In genomic region chr6:22041797-22042489, GRCh38 we compare ENCODE assay signal across 15 cellular contexts.
A peak's percentile ranks its signal among the peaks of the same experiment; 100 is the strongest.
DNase-seq lines count a peak whose midpoint lies in the region; ATAC-seq and TF ChIP-seq lines count a peak whose summit lies in the region.
"Had no signal": no experiment of that assay in that cellular context is flagged by ENCODE, and none has a peak within 500 bp of the region (broad histone marks: within the 10 kb centered on the region; RNA-seq: fewer than 3 reads in every experiment).

No MANE protein-coding gene starts in this region.

- H3K27ac ChIP-seq in brain microvascular endothelial cell = no peak overlapping the region
- no peak overlapping the region for H3K27ac ChIP-seq in CD4-positive, alpha-beta T cell (ENCODE audit: low read depth, low read length)
- H3K27ac ChIP-seq: SJSA1 had no signal

- H3K9me3 Mint-ChIP-seq in HFFc6 (peaks cover 11% of the 10 kb centered on the region), endothelial cell (ENCODE audit: unreplicated experiment) (no peaks in the 10 kb centered on the region)
- peaks cover 9% of the 10 kb centered on the region for H3K9me3 Mint-ChIP-seq in CD4-positive, alpha-beta T cell

- no peaks in the 10 kb centered on the region for H3K9me3 ChIP-seq in CD4-positive, alpha-beta T cell (ENCODE audit: control insufficient read depth, low read length)
- H3K9me3 ChIP-seq: SJSA1 had no signal

- H3K27me3 Mint-ChIP-seq in HFFc6 (ENCODE audit: insufficient read depth) (no peaks in the 10 kb centered on the region; the same call in 1 of the 2 replicates), endothelial cell (ENCODE audit: unreplicated experiment) (peaks cover 1% of the 10 kb centered on the region)
- H3K27me3 Mint-ChIP-seq in CD4-positive, alpha-beta T cell = no peaks in the 10 kb centered on the region

- ATAC-seq in HG03439 (IDR thresholded peaks at IDR 0.05; ENCODE audit: unreplicated experiment) (no peak), HG02870 (IDR thresholded peaks at IDR 0.05; ENCODE audit: unreplicated experiment) (no peak)
- no peak for ATAC-seq in CD4-positive, alpha-beta T cell (ENCODE audit: poor library complexity)

- H3K4me3 Mint-ChIP-seq in HFFc6 = no peak overlapping the region
- no peak overlapping the region for H3K4me3 Mint-ChIP-seq in endothelial cell (ENCODE audit: unreplicated experiment)
- no peak overlapping the region for H3K4me3 Mint-ChIP-seq in CD4-positive, alpha-beta T cell
- H3K4me3 Mint-ChIP-seq: activated naive CD8-positive, alpha-beta T cell treated with anti-CD3 and anti-CD28 coated beads for 36 hours had no signal

- H3K4me3 ChIP-seq in AG04449 (ENCODE audit: low read depth, low read length) (no peak overlapping the region), brain microvascular endothelial cell (ENCODE audit: low read depth, low read length) (no peak overlapping the region)
- H3K4me3 ChIP-seq: heart left ventricle, SJSA1 had no signal

- H3K36me3 Mint-ChIP-seq in HFFc6 (ENCODE audit: low read depth) (0 out of 2 replicates have a peak, but pooled peaks cover 8% of the 10 kb centered on the region), endothelial cell (ENCODE audit: low read depth, unreplicated experiment) (peaks cover 34% of the 10 kb centered on the region)
- H3K36me3 Mint-ChIP-seq in CD4-positive, alpha-beta T cell (ENCODE audit: low read depth) = no peaks in the 10 kb centered on the region
- H3K36me3 Mint-ChIP-seq: activated naive CD8-positive, alpha-beta T cell treated with anti-CD3 and anti-CD28 coated beads for 36 hours had no signal

- H3K27ac Mint-ChIP-seq in HFFc6 (peak overlapping the region; percentile 58), endothelial cell (ENCODE audit: unreplicated experiment) (no peak overlapping the region)
- no peak overlapping the region for H3K27ac Mint-ChIP-seq in CD4-positive, alpha-beta T cell
- H3K27ac Mint-ChIP-seq: activated naive CD8-positive, alpha-beta T cell treated with anti-CD3 and anti-CD28 coated beads for 36 hours had no signal

- H3K4me1 Mint-ChIP-seq in HFFc6 (ENCODE audit: low read depth) (0 out of 2 replicates have a peak, but pooled peaks cover 10% of the 10 kb centered on the region), endothelial cell (ENCODE audit: unreplicated experiment) (peaks cover 9% of the 10 kb centered on the region)
- H3K4me1 Mint-ChIP-seq in CD4-positive, alpha-beta T cell (ENCODE audit: low read depth) = peaks cover 7% of the 10 kb centered on the region

- CTCF ChIA-PET in AG04449 (lab: Yijun Ruan, JAX) = interaction anchor here (0.7 to 1.4 kb wide), 2 partner anchors 117 to 444 kb away, joined by 3 read pairs; no protein-coding TSS in a partner anchor
- CTCF ChIA-PET in CD4-positive, alpha-beta T cell (lab: Charles Lee) = no interaction called here

- TF ChIP-seq CTCF in AG04449 (IDR thresholded peaks at IDR 0.05; ENCODE audit: insufficient read depth, low read length, missing control alignments) = no peak
- no peak for TF ChIP-seq CTCF in HFFc6 (IDR thresholded peaks at IDR 0.05)
- no peak for TF ChIP-seq CTCF in brain microvascular endothelial cell (IDR thresholded peaks at IDR 0.05; ENCODE audit: low read depth, low read length, missing control alignments)
- TF ChIP-seq CTCF in endothelial cell (IDR thresholded peaks at IDR 0.05; ENCODE audit: unreplicated experiment) = no peak
- no peak for TF ChIP-seq CTCF in CD4-positive, alpha-beta T cell (IDR thresholded peaks at IDR 0.05)

- POLR2A ChIA-PET in AG04449 (lab: Yijun Ruan, JAX) = interaction anchor here (0.6 to 0.7 kb wide), 2 partner anchors 63 to 326 kb away, joined by 4 read pairs; no protein-coding TSS in a partner anchor
- POLR2A ChIA-PET in CD4-positive, alpha-beta T cell (lab: Charles Lee) = no interaction called here

- intact Hi-C loops in CD4-positive, alpha-beta T cell (cut with DNase I, micrococcal nuclease) = no loop called here

- in situ Hi-C loops in brain microvascular endothelial cell (cut with HindIII; ENCODE audit: low pct_ligation_motif_present, low sequenced_read_pairs) = no loop called here

- H3K36me3 ChIP-seq in brain microvascular endothelial cell (replicated peaks) = no peaks in the 10 kb centered on the region
- H3K36me3 ChIP-seq: heart left ventricle, SJSA1 had no signal

- no peaks in the 10 kb centered on the region for H3K27me3 ChIP-seq in brain microvascular endothelial cell (replicated peaks)
- no peaks in the 10 kb centered on the region for H3K27me3 ChIP-seq in CD4-positive, alpha-beta T cell (ENCODE audit: control insufficient read depth, insufficient read depth, low read length)
- H3K27me3 ChIP-seq: heart left ventricle, SJSA1 had no signal

- peak; percentile 41 for DNase-seq in AG04449 (ENCODE audit: low read depth, low spot score)
- DNase-seq in HFFc6 = peak; percentile 61
- DNase-seq in brain microvascular endothelial cell = peak; percentile 38
- peak; percentile 75 for DNase-seq in kidney tubule cell (ENCODE audit: low spot score)
- no peak for DNase-seq in endothelial cell (ENCODE audit: low spot score)
- no peak for DNase-seq in CD4-positive, alpha-beta T cell
- DNase-seq: activated naive CD8-positive, alpha-beta T cell treated with anti-CD3 and anti-CD28 coated beads for 36 hours; cerebellar nuclear complex; NCI-H1694 treated with DMSO at 0.1 percent for 48 hours; stimulated activated naive CD4-positive, alpha-beta T cell treated with Interleukin-2 at 50 U/mL for 16 hours; T1000 had no signal

Comparison
In these comparisons a context has a peak if more than half of its experiments do, and no peak if none do; other contexts are left out.
1. DNase-seq: peak in AG04449 (single experiment), HFFc6 (single experiment), brain microvascular endothelial cell (single experiment) and kidney tubule cell (single experiment); none in endothelial cell (single experiment) and CD4-positive, alpha-beta T cell (0 of 10).